10 cellular contexts compared by ENCODE assay signal in the genomic region with DNA sequence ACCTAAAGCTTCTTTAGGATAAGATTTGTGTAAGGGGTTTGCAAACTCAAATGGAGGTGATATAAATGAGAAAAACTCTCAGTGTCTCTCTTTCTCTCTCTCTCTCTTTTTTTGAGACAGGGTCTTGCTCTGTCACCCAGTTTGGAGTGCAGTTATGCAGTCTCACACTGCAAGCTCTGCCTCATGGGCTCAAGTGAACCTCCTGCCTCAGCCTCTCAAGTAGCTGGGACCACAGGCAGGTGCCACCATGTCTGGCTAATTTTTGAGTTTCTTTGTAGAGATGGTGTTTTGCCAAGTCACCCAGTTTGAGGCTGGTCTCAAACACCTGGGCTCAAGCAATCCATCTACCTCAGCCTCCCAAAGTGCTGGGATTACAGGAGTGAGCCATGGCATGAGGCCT. TPM values are rescaled to one million over a fixed set of nuclear protein-coding genes. Genes with fewer than 3 reads are reported as not detected.
DNase-seq lines count a peak whose midpoint lies in the region; TF ChIP-seq lines count a peak whose summit lies in the region.
"Had no signal": no experiment of that assay in that cellular context is flagged by ENCODE, and none has a peak within 500 bp of the region (broad histone marks: within the 10 kb centered on the region; RNA-seq: fewer than 3 reads in every experiment).

No MANE protein-coding gene starts in this region.

- intact Hi-C loops in esophagus squamous epithelium (cut with DNase I): no loop called here
- intact Hi-C loops in testis (cut with DNase I; ENCODE audit: low total_unique reads): no loop called here

- H3K4me1 ChIP-seq in esophagus squamous epithelium (peaks cover 0 to 64% (median 24%) of the 10 kb centered on the region in 3 donors), testis (no peaks in the 10 kb centered on the region)

- H3K27me3 Mint-ChIP-seq in activated naive CD4-positive, alpha-beta T cell treated with anti-CD3 and anti-CD28 coated beads, Interleukin-2, amount 10 ng/mL, durations not matched to agents 7 days and 5 days: no peaks in the 10 kb centered on the region

- peaks cover 75% of the 10 kb centered on the region for H3K4me1 Mint-ChIP-seq in activated naive CD4-positive, alpha-beta T cell treated with anti-CD3 and anti-CD28 coated beads, Interleukin-2, amount 10 ng/mL, durations not matched to agents 7 days and 5 days

- DNase-seq in activated naive CD4-positive, alpha-beta T cell treated with anti-CD3 and anti-CD28 coated beads, Interleukin-2, amount 10 ng/mL, durations not matched to agents 7 days and 5 days: no peak
- no peak for DNase-seq in activated naive CD4-positive, alpha-beta T cell treated with anti-CD3 and anti-CD28 coated beads, Interleukin-2, amount 50 U/mL, for 16 hours
- DNase-seq in esophagus squamous epithelium (lab: John Stamatoyannopoulos, UW): no peak
- DNase-seq in testis: no peak
- no peak for DNase-seq in NCI-H1417 (lab: John Stamatoyannopoulos, UW)
- no peak for DNase-seq in effector CD8-positive, alpha-beta T cell (lab: John Stamatoyannopoulos, UW)
- DNase-seq in dermis blood vessel endothelial cell: no peak
- DNase-seq: GDM1; stimulated activated CD4-positive, alpha-beta T cell treated with anti-CD3 and anti-CD28 coated beads, Interleukin-4, amount 100 ng/mL, for 4 hours had no signal

- H3K36me3 Mint-ChIP-seq in activated naive CD4-positive, alpha-beta T cell treated with anti-CD3 and anti-CD28 coated beads, Interleukin-2, amount 10 ng/mL, durations not matched to agents 7 days and 5 days: peaks cover 49% of the 10 kb centered on the region

- H3K36me3 ChIP-seq in esophagus squamous epithelium: no peaks in the 10 kb centered on the region
- no peaks in the 10 kb centered on the region for H3K36me3 ChIP-seq in testis (ENCODE audit: low read depth, missing control alignments)

- CTCF ChIA-PET in activated naive CD4-positive, alpha-beta T cell treated with anti-CD3 and anti-CD28 coated beads, Interleukin-2, amount 10 ng/mL, durations not matched to agents 7 days and 5 days (lab: Charles Lee): interaction anchor here (1.1 to 5.0 kb wide), 4 partner anchors 21 to 31 kb away, joined by 3 to 32 read pairs (median 12); no protein-coding TSS in a partner anchor

- H3K9me3 ChIP-seq in esophagus squamous epithelium: no peaks in the 10 kb centered on the region
- H3K9me3 ChIP-seq in testis: no peaks in the 10 kb centered on the region

- peak overlapping the region; percentile 45 to 91 (median 84) for H3K27ac ChIP-seq in esophagus squamous epithelium
- H3K27ac ChIP-seq in testis: peak overlapping the region; percentile 31 to 36

- H3K27me3 ChIP-seq in esophagus squamous epithelium (no peaks in the 10 kb centered on the region), testis (no peaks in the 10 kb centered on the region)

- peak overlapping the region; percentile 87 for H3K4me3 Mint-ChIP-seq in activated naive CD4-positive, alpha-beta T cell treated with anti-CD3 and anti-CD28 coated beads, Interleukin-2, amount 10 ng/mL, durations not matched to agents 7 days and 5 days

- TF ChIP-seq POLR2A in Raji (IDR thresholded peaks at IDR 0.05; ENCODE audit: insufficient read depth, low read depth, low read length): 0 out of 2 replicates have a peak, but pooled peaks have one; percentile 12
- no peak for TF ChIP-seq POLR2A in esophagus squamous epithelium (IDR thresholded peaks at IDR 0.05)
- no peak for TF ChIP-seq POLR2A in testis (IDR thresholded peaks at IDR 0.05)

- H3K9me3 Mint-ChIP-seq in activated naive CD4-positive, alpha-beta T cell treated with anti-CD3 and anti-CD28 coated beads, Interleukin-2, amount 10 ng/mL, durations not matched to agents 7 days and 5 days: no peaks in the 10 kb centered on the region

- TF ChIP-seq CTCF in esophagus squamous epithelium (IDR thresholded peaks at IDR 0.05) (no peak), testis (IDR thresholded peaks at IDR 0.05) (no peak)

- peak overlapping the region; percentile 97 for H3K27ac Mint-ChIP-seq in activated naive CD4-positive, alpha-beta T cell treated with anti-CD3 and anti-CD28 coated beads, Interleukin-2, amount 10 ng/mL, durations not matched to agents 7 days and 5 days

- peak overlapping the region in 2 of 4 donors; percentile 5 to 74 for H3K4me3 ChIP-seq in esophagus squamous epithelium
- H3K4me3 ChIP-seq in testis: no peak overlapping the region

RNA-seq across cellular contexts. Expression of gene BIRC3, which starts 2.9 kb away (rescaled TPM):
- total RNA-seq in esophagus squamous epithelium: 1 to 10 TPM; 2.4 to 6.9 (median 6.0) TPM
- total RNA-seq in testis: 10 to 100 TPM in 1 of 2 donors, 1 to 10 TPM in 1; 6.4 to 10.9 TPM
- 6.2 TPM for polyA plus RNA-seq in testis (ENCODE audit: insufficient read depth, low read depth, low replicate concordance)
- 3.6 and 8.7 TPM in 2 replicates for total RNA-seq in dermis blood vessel endothelial cell

RNA-seq across cellular contexts. Expression of gene BIRC2, which starts 26.8 kb away (rescaled TPM):
- 10 to 100 TPM; 18.9 to 38.7 (median 26.4) TPM for total RNA-seq in esophagus squamous epithelium
- total RNA-seq in testis: 10 to 100 TPM; 62.7 to 73.1 TPM
- 41.3 TPM for polyA plus RNA-seq in testis (ENCODE audit: insufficient read depth, low read depth, low replicate concordance)
- total RNA-seq in dermis blood vessel endothelial cell: 57.8 and 70.1 TPM in 2 replicates
